Comparison of ENCODE assay signal across 14 cellular contexts in the genomic region with DNA sequence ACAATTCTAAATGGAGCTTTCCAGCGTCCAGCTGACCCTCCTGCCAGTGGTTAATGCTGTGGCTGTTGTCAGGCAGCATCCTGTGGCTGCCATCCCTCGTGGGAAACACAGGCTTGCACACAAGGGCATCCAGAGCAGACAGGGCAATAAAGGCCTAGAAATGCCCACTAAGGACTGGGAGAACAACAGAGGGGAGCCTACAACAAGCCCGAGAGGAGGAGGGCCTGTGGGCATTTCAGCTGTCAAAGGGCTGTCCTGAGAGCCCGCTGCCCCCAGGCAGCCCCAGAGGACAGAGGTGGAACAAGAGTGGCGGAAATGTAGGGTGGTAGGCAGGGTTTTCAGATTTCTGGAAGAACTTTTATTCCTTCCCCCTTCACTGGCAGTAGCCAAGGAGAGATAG.
DNase-seq lines count a peak whose midpoint lies in the region; ATAC-seq and TF ChIP-seq lines count a peak whose summit lies in the region.
"Had no signal": no experiment of that assay in that cellular context is flagged by ENCODE, and none has a peak within 500 bp of the region (broad histone marks: within the 10 kb centered on the region; RNA-seq: fewer than 3 reads in every experiment).

No MANE protein-coding gene starts in this region.

- no peaks in the 10 kb centered on the region for H3K9me3 Mint-ChIP-seq in CD4-positive, CD25-positive, alpha-beta regulatory T cell
- no peaks in the 10 kb centered on the region for H3K9me3 Mint-ChIP-seq in CD8-positive, alpha-beta memory T cell
- no peaks in the 10 kb centered on the region for H3K9me3 Mint-ChIP-seq in dendritic cell treated with granulocyte-macrophage colony-stimulating factor and Interleukin-4, amounts not matched to agents 40 ng/mL and 50 ng/mL, for 4 days
- H3K9me3 Mint-ChIP-seq in type B pancreatic cell = no peaks in the 10 kb centered on the region
- H3K9me3 Mint-ChIP-seq: activated T-helper 1 cell treated with anti-CD3 and anti-CD28 coated beads, Interleukin-12 subunit alpha, Interleukin-12 subunit beta, Interleukin-2, Interleukin-4 antibody, amounts not matched to agents 30 ng/mL and 10 ng/mL and 1 ng/mL, durations not matched to agents 14 hours and 24 hours and 36 hours had no signal

- no peak for ATAC-seq in CD4-positive, CD25-positive, alpha-beta regulatory T cell (ENCODE audit: low read depth in 2 of 2)
- ATAC-seq in HG02973 (IDR thresholded peaks at IDR 0.05; ENCODE audit: unreplicated experiment) = no peak
- no peak for ATAC-seq in HG02884 (IDR thresholded peaks at IDR 0.05; ENCODE audit: unreplicated experiment)

- H3K4me1 ChIP-seq in CD4-positive, CD25-positive, alpha-beta regulatory T cell (ENCODE audit: control insufficient read depth, insufficient read depth, low read length, poor library complexity, severe bottlenecking) = peaks cover 7% of the 10 kb centered on the region
- H3K4me1 ChIP-seq in CD8-positive, alpha-beta memory T cell (ENCODE audit: insufficient read depth, low read length) = no peaks in the 10 kb centered on the region

- CTCF ChIA-PET in CD8-positive, alpha-beta memory T cell (lab: Charles Lee) = interaction anchor here (0.8 kb wide), 1 partner anchor 21 kb away, joined by 3 read pairs; no protein-coding TSS in a partner anchor

- no peaks in the 10 kb centered on the region for H3K9me3 ChIP-seq in CD4-positive, CD25-positive, alpha-beta regulatory T cell (ENCODE audit: control insufficient read depth in 2 of 2, low read length in 2 of 2)
- no peaks in the 10 kb centered on the region for H3K9me3 ChIP-seq in CD8-positive, alpha-beta memory T cell (ENCODE audit: low read length)
- H3K9me3 ChIP-seq: transverse colon had no signal

- intact Hi-C loops in dendritic cell treated with granulocyte-macrophage colony-stimulating factor and Interleukin-4, amounts not matched to agents 40 ng/mL and 50 ng/mL, for 4 days (cut with micrococcal nuclease) = no loop called here

- H3K27ac Mint-ChIP-seq in CD4-positive, CD25-positive, alpha-beta regulatory T cell = peak overlapping the region in 2 of 3 donors; percentile 53 to 76
- H3K27ac Mint-ChIP-seq in CD8-positive, alpha-beta memory T cell = peak overlapping the region in 5 of 8 donors; percentile 1 to 91 (median 75)
- peak overlapping the region; percentile 21 for H3K27ac Mint-ChIP-seq in dendritic cell treated with granulocyte-macrophage colony-stimulating factor and Interleukin-4, amounts not matched to agents 40 ng/mL and 50 ng/mL, for 4 days
- no peak overlapping the region for H3K27ac Mint-ChIP-seq in type B pancreatic cell
- H3K27ac Mint-ChIP-seq: activated T-helper 1 cell treated with anti-CD3 and anti-CD28 coated beads, Interleukin-12 subunit alpha, Interleukin-12 subunit beta, Interleukin-2, Interleukin-4 antibody, amounts not matched to agents 30 ng/mL and 10 ng/mL and 1 ng/mL, durations not matched to agents 14 hours and 24 hours and 36 hours had no signal

- H3K27ac ChIP-seq in CD4-positive, CD25-positive, alpha-beta regulatory T cell (ENCODE audit: insufficient read depth, low read length, poor library complexity, severe bottlenecking) = no peak overlapping the region
- H3K27ac ChIP-seq in CD8-positive, alpha-beta memory T cell (ENCODE audit: low read depth, low read length) = no peak overlapping the region

- POLR2A ChIA-PET in CD8-positive, alpha-beta memory T cell (lab: Charles Lee) = no interaction called here

- H3K4me3 ChIP-seq in CD4-positive, CD25-positive, alpha-beta regulatory T cell (ENCODE audit: low read depth, low read length) = no peak overlapping the region
- no peak overlapping the region for H3K4me3 ChIP-seq in CD8-positive, alpha-beta memory T cell (ENCODE audit: low read length)

- no peak for DNase-seq in CD4-positive, CD25-positive, alpha-beta regulatory T cell
- DNase-seq in CD8-positive, alpha-beta memory T cell = no peak
- DNase-seq in pons (ENCODE audit: low spot score) (peak; percentile 51), type B pancreatic cell (ENCODE audit: extremely low spot score, unreplicated experiment) (no peak)
- DNase-seq: activated CD4-positive, alpha-beta T cell treated with anti-CD3 and anti-CD28 coated beads, Interleukin-2, amount 50 U/mL, for 48 hours; cerebellar nuclear complex; MV-4-11; stimulated activated CD4-positive, alpha-beta T cell treated with anti-CD3 and anti-CD28 coated beads, Interleukin-4, amount 100 ng/mL, for 4 hours; transverse colon had no signal

- H3K27me3 ChIP-seq in CD4-positive, CD25-positive, alpha-beta regulatory T cell (ENCODE audit: control insufficient read depth, insufficient read depth, low read length) = no peaks in the 10 kb centered on the region
- no peaks in the 10 kb centered on the region for H3K27me3 ChIP-seq in CD8-positive, alpha-beta memory T cell (ENCODE audit: insufficient read depth, low read length, poor library complexity, severe bottlenecking)
- H3K27me3 ChIP-seq: transverse colon had no signal

- H3K4me3 Mint-ChIP-seq in CD4-positive, CD25-positive, alpha-beta regulatory T cell = no peak overlapping the region
- peak overlapping the region in 1 of 7 donors; percentile 23 for H3K4me3 Mint-ChIP-seq in CD8-positive, alpha-beta memory T cell
- H3K4me3 Mint-ChIP-seq in dendritic cell treated with granulocyte-macrophage colony-stimulating factor and Interleukin-4, amounts not matched to agents 40 ng/mL and 50 ng/mL, for 4 days = no peak overlapping the region
- H3K4me3 Mint-ChIP-seq in type B pancreatic cell = no peak overlapping the region

- no peak for TF ChIP-seq CTCF in type B pancreatic cell (conservative IDR thresholded peaks at IDR 0.05)

- H3K36me3 Mint-ChIP-seq in CD4-positive, CD25-positive, alpha-beta regulatory T cell = peaks cover 35% of the 10 kb centered on the region
- peaks cover 3 to 68% (median 27%) of the 10 kb centered on the region in 3 donors for H3K36me3 Mint-ChIP-seq in CD8-positive, alpha-beta memory T cell
- H3K36me3 Mint-ChIP-seq in dendritic cell treated with granulocyte-macrophage colony-stimulating factor and Interleukin-4, amounts not matched to agents 40 ng/mL and 50 ng/mL, for 4 days (ENCODE audit: low read depth) = peaks cover 2% of the 10 kb centered on the region
- H3K36me3 Mint-ChIP-seq in type B pancreatic cell = peaks cover 22% of the 10 kb centered on the region

- H3K36me3 ChIP-seq in CD4-positive, CD25-positive, alpha-beta regulatory T cell (ENCODE audit: control insufficient read depth, insufficient read depth, low read length) = peaks cover 35% of the 10 kb centered on the region
- peaks cover 7% of the 10 kb centered on the region for H3K36me3 ChIP-seq in CD8-positive, alpha-beta memory T cell (ENCODE audit: insufficient read depth, low read length)

- no peaks in the 10 kb centered on the region for H3K27me3 Mint-ChIP-seq in CD4-positive, CD25-positive, alpha-beta regulatory T cell
- peaks cover 0 to 3% of the 10 kb centered on the region in 2 donors for H3K27me3 Mint-ChIP-seq in CD8-positive, alpha-beta memory T cell
- H3K27me3 Mint-ChIP-seq in dendritic cell treated with granulocyte-macrophage colony-stimulating factor and Interleukin-4, amounts not matched to agents 40 ng/mL and 50 ng/mL, for 4 days = peaks cover 4% of the 10 kb centered on the region
- H3K27me3 Mint-ChIP-seq in type B pancreatic cell = no peaks in the 10 kb centered on the region
- H3K27me3 Mint-ChIP-seq: B cell had no signal

- peaks cover 5 to 41% (median 28%) of the 10 kb centered on the region in 4 donors for H3K4me1 Mint-ChIP-seq in CD4-positive, CD25-positive, alpha-beta regulatory T cell
- peaks cover 42 to 69% (median 46%) of the 10 kb centered on the region in 3 donors for H3K4me1 Mint-ChIP-seq in CD8-positive, alpha-beta memory T cell
- peaks cover 17% of the 10 kb centered on the region for H3K4me1 Mint-ChIP-seq in dendritic cell treated with granulocyte-macrophage colony-stimulating factor and Interleukin-4, amounts not matched to agents 40 ng/mL and 50 ng/mL, for 4 days (ENCODE audit: low read depth)
- H3K4me1 Mint-ChIP-seq in type B pancreatic cell (ENCODE audit: unreplicated experiment) = peaks cover 5% of the 10 kb centered on the region
